ENCODE assay signal across 8 cellular contexts in the genomic region with DNA sequence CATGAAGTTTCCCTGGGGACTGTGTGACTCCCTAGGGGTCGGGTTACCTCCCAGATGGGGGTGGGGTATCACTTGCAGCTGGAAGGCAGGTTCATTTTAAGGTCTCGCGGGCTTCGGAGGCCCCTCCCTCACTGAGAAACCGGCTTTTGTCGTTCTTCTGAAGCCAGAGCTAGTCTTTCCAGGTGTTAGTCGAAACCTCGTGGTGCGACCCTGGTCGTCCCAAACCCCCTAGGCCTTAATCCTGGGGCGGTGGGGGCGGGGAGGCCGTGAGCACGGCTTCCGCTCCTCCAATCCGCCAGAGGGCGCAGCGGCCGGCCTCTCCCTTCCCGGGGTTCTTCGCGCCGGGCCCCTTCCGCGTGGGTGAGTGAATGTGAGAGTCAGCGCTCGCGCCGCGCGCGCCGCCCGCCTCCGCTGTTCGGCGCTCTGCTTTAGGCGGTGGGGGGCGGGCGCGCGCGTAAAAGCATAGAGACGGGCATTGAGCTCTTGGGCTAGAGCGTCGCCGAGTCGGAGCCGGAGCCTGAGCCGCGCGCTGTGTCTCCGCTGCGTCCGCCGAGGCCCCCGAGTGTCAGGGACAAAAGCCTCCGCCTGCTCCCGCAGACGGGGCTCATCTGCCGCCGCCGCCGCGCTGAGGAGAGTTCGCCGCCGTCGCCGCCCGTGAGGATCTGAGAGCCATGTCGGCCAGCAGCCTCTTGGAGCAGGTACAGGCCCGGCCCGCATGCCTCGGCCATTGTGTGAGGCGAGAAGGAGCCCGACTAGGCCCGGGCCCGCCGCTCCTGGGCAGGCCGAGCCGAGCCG. TPM values are rescaled to one million over a fixed set of nuclear protein-coding genes. Genes with fewer than 3 reads are reported as not detected.
DNase-seq lines count a peak whose midpoint lies in the region; ATAC-seq and TF ChIP-seq lines count a peak whose summit lies in the region.

A gene (plus strand): TSS at position 491 of the 795 bp plus-strand sequence. CDS start 181 bp downstream, at position 672.

- peaks cover 0 to 17% (median 10%) of the 10 kb centered on the region in 4 donors for H3K36me3 ChIP-seq in liver (ENCODE audit: control insufficient read depth in 4 of 4, insufficient read depth in 3 of 4, low read depth in 1 of 4, low read length in 3 of 4)

- peak within 1 kb of the TSS; percentile 86 to 88 for H3K27ac ChIP-seq in liver (ENCODE audit: low read depth in 1 of 2, low read length in 2 of 2)

- ATAC-seq in GM19372 (IDR thresholded peaks at IDR 0.05; ENCODE audit: low read depth, unreplicated experiment) (peak; percentile 84), HG03558 (IDR thresholded peaks at IDR 0.05; ENCODE audit: extremely low read depth, unreplicated experiment) (peak; percentile 77)

- no peaks in the 10 kb centered on the region for H3K27me3 ChIP-seq in liver (ENCODE audit: control insufficient read depth in 4 of 4, insufficient read depth in 4 of 4, low read length in 3 of 4)

- TF ChIP-seq RAD21 in liver (IDR thresholded peaks at IDR 0.05), result peak; percentile 66 to 80

- peak within 1 kb of the TSS; percentile 84 to 96 for H3K9ac ChIP-seq in liver (ENCODE audit: low read depth in 1 of 2, low read length in 2 of 2)

- TF ChIP-seq CTCF in CD14-positive monocyte (IDR thresholded peaks at IDR 0.05) (peak; percentile 99), liver (IDR thresholded peaks at IDR 0.05; ENCODE audit: low read depth, low read length, missing input control) (peak; percentile 86)

- peaks cover 27% of the 10 kb centered on the region for H3K4me1 Mint-ChIP-seq in CD14-positive monocyte

- peaks cover 0 to 7% (median 2%) of the 10 kb centered on the region in 7 donors for H3K9me3 Mint-ChIP-seq in CD14-positive monocyte

- DNase-seq in CD14-positive monocyte (ENCODE audit: low spot score) (peak; percentile 97), NCI-H748 treated with DMSO at 0.1 percent for 48 hours (lab: John Stamatoyannopoulos, UW) (peak; percentile 81), dermis blood vessel endothelial cell (peak; percentile 98)
- peak; percentile 98 to 99 for DNase-seq in activated CD4-positive, alpha-beta T cell treated with anti-CD3 and anti-CD28 coated beads, Interleukin-2, amount 50 U/mL, for 4 hours
- DNase-seq in stimulated activated CD4-positive, alpha-beta T cell treated with anti-CD3 and anti-CD28 coated beads, Interleukin-4, amount 100 ng/mL, for 24 hours, result peak; percentile 99

- peak within 1 kb of the TSS; percentile 91 to 97 (median 95) for H3K27ac Mint-ChIP-seq in CD14-positive monocyte

- H3K36me3 Mint-ChIP-seq in CD14-positive monocyte, result peaks cover 22 to 32% of the 10 kb centered on the region in 2 donors

- intact Hi-C loops in CD14-positive monocyte (cut with micrococcal nuclease), result loop anchor here (2.0 to 10.0 kb wide), 5 partner anchors 94 to 482 kb away; a partner anchor contains a TSS

- WGBS in liver, result under 1% methylated on average over 83 of the region's 83 CpGs

- H3K9me3 ChIP-seq in liver (ENCODE audit: control insufficient read depth in 4 of 4, low read length in 3 of 4), result no peaks in the 10 kb centered on the region

- H3K4me3 ChIP-seq in liver (ENCODE audit: low read depth in 1 of 3, low read length in 3 of 3), result peak within 1 kb of the TSS; percentile 72 to 96 (median 80)

- H3K27me3 Mint-ChIP-seq in CD14-positive monocyte (ENCODE audit: low read depth in 3 of 3), result peaks cover 0 to 2% (median 0%) of the 10 kb centered on the region in 3 donors

- peak within 1 kb of the TSS; percentile 86 to 99 for H3K4me3 Mint-ChIP-seq in CD14-positive monocyte

- H3K4me1 ChIP-seq in liver (ENCODE audit: control insufficient read depth in 4 of 4, insufficient read depth in 4 of 4, low read length in 3 of 4), result peaks cover 4 to 36% (median 22%) of the 10 kb centered on the region in 4 donors

TF ChIP-seq in liver, 16 proteins besides CTCF, POLR2A, EP300 and RAD21:
- TF ChIP-seq HNF4A (conservative IDR thresholded peaks at IDR 0.05) (peak in 1 of 2 donors; percentile 22), YY1 (IDR thresholded peaks at IDR 0.05) (peak; percentile 77), GABPA (IDR thresholded peaks at IDR 0.05 in 1 of 2, conservative IDR thresholded peaks at IDR 0.05 in 1 of 2) (peak; percentile 17 to 78), RXRA (IDR thresholded peaks at IDR 0.05) (peak; percentile 33 to 36), FOXA2 (IDR thresholded peaks at IDR 0.05) (no peak), HNF4G (IDR thresholded peaks at IDR 0.05) (no peak), SP1 (IDR thresholded peaks at IDR 0.05) (peak; percentile 71), TAF1 (conservative IDR thresholded peaks at IDR 0.05) (peak; percentile 85), FOXA1 (IDR thresholded peaks at IDR 0.05) (no peak), NR2F2 (IDR thresholded peaks at IDR 0.05) (peak; percentile 15), EGR1 (IDR thresholded peaks at IDR 0.05; ENCODE audit: low read depth in 2 of 2) (peak; percentile 65 to 83)
- TF ChIP-seq, protein P1, sequence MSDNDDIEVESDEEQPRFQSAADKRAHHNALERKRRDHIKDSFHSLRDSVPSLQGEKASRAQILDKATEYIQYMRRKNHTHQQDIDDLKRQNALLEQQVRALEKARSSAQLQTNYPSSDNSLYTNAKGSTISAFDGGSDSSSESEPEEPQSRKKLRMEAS (IDR thresholded peaks at IDR 0.05), result peak; percentile 31
- TF ChIP-seq, protein P2, sequence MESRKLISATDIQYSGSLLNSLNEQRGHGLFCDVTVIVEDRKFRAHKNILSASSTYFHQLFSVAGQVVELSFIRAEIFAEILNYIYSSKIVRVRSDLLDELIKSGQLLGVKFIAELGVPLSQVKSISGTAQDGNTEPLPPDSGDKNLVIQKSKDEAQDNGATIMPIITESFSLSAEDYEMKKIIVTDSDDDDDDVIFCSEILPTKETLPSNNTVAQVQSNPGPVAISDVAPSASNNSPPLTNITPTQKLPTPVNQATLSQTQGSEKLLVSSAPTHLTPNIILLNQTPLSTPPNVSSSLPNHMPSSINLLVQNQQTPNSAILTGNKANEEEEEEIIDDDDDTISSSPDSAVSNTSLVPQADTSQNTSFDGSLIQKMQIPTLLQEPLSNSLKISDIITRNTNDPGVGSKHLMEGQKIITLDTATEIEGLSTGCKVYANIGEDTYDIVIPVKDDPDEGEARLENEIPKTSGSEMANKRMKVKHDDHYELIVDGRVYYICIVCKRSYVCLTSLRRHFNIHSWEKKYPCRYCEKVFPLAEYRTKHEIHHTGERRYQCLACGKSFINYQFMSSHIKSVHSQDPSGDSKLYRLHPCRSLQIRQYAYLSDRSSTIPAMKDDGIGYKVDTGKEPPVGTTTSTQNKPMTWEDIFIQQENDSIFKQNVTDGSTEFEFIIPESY (IDR thresholded peaks at IDR 0.05), result no peak
- TF ChIP-seq, protein P3, sequence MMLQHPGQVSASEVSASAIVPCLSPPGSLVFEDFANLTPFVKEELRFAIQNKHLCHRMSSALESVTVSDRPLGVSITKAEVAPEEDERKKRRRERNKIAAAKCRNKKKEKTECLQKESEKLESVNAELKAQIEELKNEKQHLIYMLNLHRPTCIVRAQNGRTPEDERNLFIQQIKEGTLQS (IDR thresholded peaks at IDR 0.05), result no peak
- TF ChIP-seq, protein P4, sequence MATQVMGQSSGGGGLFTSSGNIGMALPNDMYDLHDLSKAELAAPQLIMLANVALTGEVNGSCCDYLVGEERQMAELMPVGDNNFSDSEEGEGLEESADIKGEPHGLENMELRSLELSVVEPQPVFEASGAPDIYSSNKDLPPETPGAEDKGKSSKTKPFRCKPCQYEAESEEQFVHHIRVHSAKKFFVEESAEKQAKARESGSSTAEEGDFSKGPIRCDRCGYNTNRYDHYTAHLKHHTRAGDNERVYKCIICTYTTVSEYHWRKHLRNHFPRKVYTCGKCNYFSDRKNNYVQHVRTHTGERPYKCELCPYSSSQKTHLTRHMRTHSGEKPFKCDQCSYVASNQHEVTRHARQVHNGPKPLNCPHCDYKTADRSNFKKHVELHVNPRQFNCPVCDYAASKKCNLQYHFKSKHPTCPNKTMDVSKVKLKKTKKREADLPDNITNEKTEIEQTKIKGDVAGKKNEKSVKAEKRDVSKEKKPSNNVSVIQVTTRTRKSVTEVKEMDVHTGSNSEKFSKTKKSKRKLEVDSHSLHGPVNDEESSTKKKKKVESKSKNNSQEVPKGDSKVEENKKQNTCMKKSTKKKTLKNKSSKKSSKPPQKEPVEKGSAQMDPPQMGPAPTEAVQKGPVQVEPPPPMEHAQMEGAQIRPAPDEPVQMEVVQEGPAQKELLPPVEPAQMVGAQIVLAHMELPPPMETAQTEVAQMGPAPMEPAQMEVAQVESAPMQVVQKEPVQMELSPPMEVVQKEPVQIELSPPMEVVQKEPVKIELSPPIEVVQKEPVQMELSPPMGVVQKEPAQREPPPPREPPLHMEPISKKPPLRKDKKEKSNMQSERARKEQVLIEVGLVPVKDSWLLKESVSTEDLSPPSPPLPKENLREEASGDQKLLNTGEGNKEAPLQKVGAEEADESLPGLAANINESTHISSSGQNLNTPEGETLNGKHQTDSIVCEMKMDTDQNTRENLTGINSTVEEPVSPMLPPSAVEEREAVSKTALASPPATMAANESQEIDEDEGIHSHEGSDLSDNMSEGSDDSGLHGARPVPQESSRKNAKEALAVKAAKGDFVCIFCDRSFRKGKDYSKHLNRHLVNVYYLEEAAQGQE (IDR thresholded peaks at IDR 0.05), result peak; percentile 83

RNA-seq across cellular contexts. Expression of the gene that starts here (rescaled TPM):
- polyA plus RNA-seq in CD14-positive monocyte (10 to 100 TPM; 74.2 to 81.6 TPM), liver (10 to 100 TPM; 21.1 to 28.7 TPM)
- total RNA-seq in dermis blood vessel endothelial cell (94.1 and 103 TPM in 2 replicates), liver (10 to 100 TPM; 31.1 to 37.9 TPM)

Comparison
In these comparisons a context has a peak if more than half of its experiments do, and no peak if none do; other contexts are left out.
1. Peak in every context shown above with its lines: DNase-seq, ATAC-seq, H3K4me3 ChIP-seq and H3K27ac ChIP-seq.